ENCODE assay signal across 8 cellular contexts in genomic region chr18:23133860-23134779, GRCh38. TPM values are rescaled to one million over a fixed set of nuclear protein-coding genes. Genes with fewer than 3 reads are reported as not detected.
DNase-seq lines count a peak whose midpoint lies in the region; ATAC-seq, FAIRE-seq and TF ChIP-seq lines count a peak whose summit lies in the region.

No MANE protein-coding gene starts in this region.

- no peak for FAIRE-seq in bronchial epithelial cell (lab: Jason Lieb, UNC)

- TF ChIP-seq RAD21 in IMR-90 (IDR thresholded peaks at IDR 0.05; ENCODE audit: low read length): no peak

- H3K4me1 ChIP-seq in CD4-positive, alpha-beta memory T cell (ENCODE audit: insufficient read depth, low read length): peaks cover 19% of the 10 kb centered on the region
- peaks cover 12% of the 10 kb centered on the region for H3K4me1 ChIP-seq in IMR-90 (ENCODE audit: control insufficient read depth, insufficient read depth, low read length)
- peaks cover 18% of the 10 kb centered on the region for H3K4me1 ChIP-seq in mucosa of descending colon (ENCODE audit: low read depth)
- peaks cover 0 to 4% of the 10 kb centered on the region in 2 donors for H3K4me1 ChIP-seq in uterus

- POLR2A ChIA-PET in CD4-positive, alpha-beta memory T cell (lab: Charles Lee; ENCODE audit: partially characterized antibody): interaction anchor here (1.0 kb wide), 1 partner anchor 63 kb away, joined by 5 read pairs; no protein-coding TSS in a partner anchor
- POLR2A ChIA-PET in IMR-90 (lab: Charles Lee; ENCODE audit: unreplicated experiment): interaction anchor here (0.5 kb wide), 1 partner anchor 14 kb away, joined by 3 read pairs; no protein-coding TSS in a partner anchor

- peak overlapping the region; percentile 38; the same call in 1 of the 2 replicates for H4K5ac ChIP-seq in IMR-90 (ENCODE audit: low read depth, low read length)

- H3K36me3 ChIP-seq in CD4-positive, alpha-beta memory T cell (ENCODE audit: insufficient read depth, low read length): no peaks in the 10 kb centered on the region
- peaks cover 3% of the 10 kb centered on the region; the same call in 1 of the 2 replicates for H3K36me3 ChIP-seq in IMR-90 (ENCODE audit: control insufficient read depth, insufficient read depth, low read length)
- no peaks in the 10 kb centered on the region for H3K36me3 ChIP-seq in bronchial epithelial cell (ENCODE audit: control insufficient read depth, insufficient read depth, low read length)
- H3K36me3 ChIP-seq in mucosa of descending colon (ENCODE audit: low read depth): no peaks in the 10 kb centered on the region
- H3K36me3 ChIP-seq in uterus: no peaks in the 10 kb centered on the region

- peak overlapping the region; percentile 50 for H4K91ac ChIP-seq in IMR-90 (ENCODE audit: insufficient read depth, low read depth, low read length)

- intact Hi-C loops in CD4-positive, alpha-beta memory T cell (cut with micrococcal nuclease): loop anchor here (5.0 kb wide), 4 partner anchors 62 to 678 kb away; partner anchors contain the start of gene RMC1
- intact Hi-C loops in IMR-90 (cut with micrococcal nuclease) (loop anchor here (1.0 to 5.0 kb wide), 2 partner anchors 102 to 321 kb away; no protein-coding TSS in a partner anchor), mucosa of descending colon (cut with DNase I, micrococcal nuclease) (loop anchor here in 1 of 2 donors (10.0 kb wide), 1 partner anchor 241 kb away; no protein-coding TSS in a partner anchor), uterus (cut with DNase I; ENCODE audit: low total_unique reads) (loop anchor here (10.0 kb wide), 2 partner anchors 101 to 241 kb away; no protein-coding TSS in a partner anchor)

- TF ChIP-seq CTCF in IMR-90 (conservative IDR thresholded peaks at IDR 0.05; ENCODE audit: low read depth, low read length) (no peak), bronchial epithelial cell (IDR thresholded peaks at IDR 0.05; ENCODE audit: insufficient read depth, low read length, severe bottlenecking) (no peak), mucosa of descending colon (IDR thresholded peaks at IDR 0.05) (no peak), uterus (IDR thresholded peaks at IDR 0.05) (no peak)

- H3K4me2 ChIP-seq in IMR-90 (ENCODE audit: low read depth, low read length): peak overlapping the region; percentile 81

- H3K27ac ChIP-seq in CD4-positive, alpha-beta memory T cell (ENCODE audit: low read depth, low read length): no peak overlapping the region
- H3K27ac ChIP-seq in IMR-90 (ENCODE audit: insufficient read depth, low read length) (no peak overlapping the region), uterus (peak overlapping the region; percentile 88 to 94)

- peaks cover 9 to 18% (median 14%) of the 10 kb centered on the region in 4 donors for H3K4me1 Mint-ChIP-seq in CD4-positive, alpha-beta memory T cell

- H2AK9ac ChIP-seq in IMR-90 (replicated peaks; ENCODE audit: low read depth, low read length, poor library complexity): peak overlapping the region; percentile 38

- H3K18ac ChIP-seq in IMR-90 (ENCODE audit: low read depth, low read length): peak overlapping the region; percentile 27; the same call in 1 of the 2 replicates

- peaks cover 25 to 35% of the 10 kb centered on the region in 2 donors for H3K27me3 Mint-ChIP-seq in CD4-positive, alpha-beta memory T cell

- peaks cover 19% of the 10 kb centered on the region for H3K27me3 ChIP-seq in CD4-positive, alpha-beta memory T cell (ENCODE audit: insufficient read depth, low read length)
- no peaks in the 10 kb centered on the region for H3K27me3 ChIP-seq in IMR-90 (ENCODE audit: control insufficient read depth, insufficient read depth, low read length)
- H3K27me3 ChIP-seq in bronchial epithelial cell (ENCODE audit: control insufficient read depth, insufficient read depth, low read length): peaks cover 16% of the 10 kb centered on the region
- no peaks in the 10 kb centered on the region for H3K27me3 ChIP-seq in uterus

- H3K9ac ChIP-seq in IMR-90 (ENCODE audit: low read depth, low read length): peak overlapping the region; percentile 80; the same call in 1 of the 2 replicates

- no TSS peak for BruUV-seq in IMR-90 (replicated peaks; lab: Mats Ljungman, UMichigan)

- no peak overlapping the region for H3K56ac ChIP-seq in IMR-90 (ENCODE audit: extremely low read depth, insufficient read depth, low read length)

- ATAC-seq in GM19324 (IDR thresholded peaks at IDR 0.05; ENCODE audit: low FRiP score, unreplicated experiment) (peak; percentile 25), IMR-90 (ENCODE audit: low read depth) (no peak), mucosa of descending colon (peak; percentile 67), HG03039 (IDR thresholded peaks at IDR 0.05; ENCODE audit: unreplicated experiment) (no peak)

- H3K9me1 ChIP-seq in IMR-90 (ENCODE audit: insufficient read depth, low read length): peaks cover 13% of the 10 kb centered on the region

- peak overlapping the region in 1 of 7 donors; percentile 63 for H3K27ac Mint-ChIP-seq in CD4-positive, alpha-beta memory T cell

- 47% methylated on average over 2 of the region's 18 CpGs; no CpG with 5 or more reads in 1 of the 2 experiments for WGBS in IMR-90 (ENCODE audit: extremely low coverage in 2 of 2, insufficient read length in 1 of 2), 2 experiments

- H3K79me1 ChIP-seq in IMR-90 (ENCODE audit: low read depth in 1 of 2, low read length in 2 of 2): peaks cover 17 to 34% of the 10 kb centered on the region in 2 experiments

- H2AFZ ChIP-seq in IMR-90 (replicated peaks; ENCODE audit: low read length, poor library complexity): peak overlapping the region; percentile 91

- H3K14ac ChIP-seq in IMR-90 (replicated peaks; ENCODE audit: low read depth, low read length): peak overlapping the region; percentile 88

- peak overlapping the region; percentile 27 for H2AK5ac ChIP-seq in IMR-90 (ENCODE audit: low read depth, low read length)

- no peaks in the 10 kb centered on the region for H3K9me3 ChIP-seq in CD4-positive, alpha-beta memory T cell (ENCODE audit: control insufficient read depth in 1 of 2, low read length in 2 of 2)
- H3K9me3 ChIP-seq in IMR-90 (ENCODE audit: control insufficient read depth, insufficient read depth, low read length) (no peaks in the 10 kb centered on the region), mucosa of descending colon (no peaks in the 10 kb centered on the region), uterus (no peaks in the 10 kb centered on the region)

- no peak overlapping the region for H3K4me3 ChIP-seq in CD4-positive, alpha-beta memory T cell (ENCODE audit: low read length in 2 of 2)
- H3K4me3 ChIP-seq in IMR-90 (ENCODE audit: insufficient read depth, low read depth, low read length) (peak overlapping the region; percentile 79; the same call in 1 of the 2 replicates), bronchial epithelial cell (ENCODE audit: low read depth, low read length) (no peak overlapping the region), mucosa of descending colon (no peak overlapping the region), uterus (peak overlapping the region; percentile 66 to 82)

- H3K9me3 Mint-ChIP-seq in CD4-positive, alpha-beta memory T cell: no peaks in the 10 kb centered on the region

- TF ChIP-seq POLR2A in IMR-90 (IDR thresholded peaks at IDR 0.05; ENCODE audit: low read depth, low read length): no peak
- TF ChIP-seq POLR2A in uterus (IDR thresholded peaks at IDR 0.05): no peak

- dilution Hi-C loops in IMR-90 (cut with HindIII; ENCODE audit: low sequenced_read_pairs, unreplicated experiment): no loop called here

- peak overlapping the region; percentile 82; the same call in 1 of the 2 replicates for H2BK120ac ChIP-seq in IMR-90 (ENCODE audit: low read depth, low read length)

- peak overlapping the region; percentile 93 for H3K23ac ChIP-seq in IMR-90 (ENCODE audit: low read depth, low read length)

- peaks cover 22% of the 10 kb centered on the region for H4K20me1 ChIP-seq in IMR-90 (ENCODE audit: insufficient read depth, low read length)

- H3K36me3 Mint-ChIP-seq in CD4-positive, alpha-beta memory T cell: no peaks in the 10 kb centered on the region

- peak overlapping the region; percentile 17; the same call in 1 of the 2 replicates for H2BK20ac ChIP-seq in IMR-90 (ENCODE audit: low read depth, low read length)

- H3K4me3 Mint-ChIP-seq in CD4-positive, alpha-beta memory T cell: peak overlapping the region; percentile 63 to 83 (median 77)

- H2BK15ac ChIP-seq in IMR-90 (ENCODE audit: low read depth, low read length): 0 out of 3 replicates have a peak overlapping the region, but pooled peaks have one; percentile 71

- CTCF ChIA-PET in CD4-positive, alpha-beta memory T cell (lab: Charles Lee; ENCODE audit: partially characterized antibody): interaction anchor here (0.6 to 5.5 kb wide), 7 partner anchors 99 to 277 kb away, joined by 3 to 43 read pairs (median 6); no protein-coding TSS in a partner anchor
- CTCF ChIA-PET in IMR-90 (lab: Yijun Ruan, JAX): no interaction called here

- peak overlapping the region; percentile 54 to 70; a peak in 3 of 4 replicates for H4K8ac ChIP-seq in IMR-90 (ENCODE audit: low read depth in 2 of 2, low read length in 2 of 2)

- in situ Hi-C loops in IMR-90 (cut with MboI; ENCODE audit: low sequenced_read_pairs): loop anchor here (5.0 to 10.0 kb wide), 2 partner anchors 241 to 278 kb away; no protein-coding TSS in a partner anchor

- peak in 2 of 5 donors; percentile 9 to 12 for DNase-seq in CD4-positive, alpha-beta memory T cell
- DNase-seq in IMR-90: no peak
- peak; percentile 97 for DNase-seq in RPMI8226
- peak; percentile 25 for DNase-seq in bronchial epithelial cell (ENCODE audit: low read depth)
- peak; percentile 60 to 75 (median 71) for DNase-seq in mucosa of descending colon
- no peak for DNase-seq in uterus

- H2BK5ac ChIP-seq in IMR-90 (ENCODE audit: low read depth, low read length, poor library complexity, severe bottlenecking): no peak overlapping the region

- peak overlapping the region; percentile 78 for H3K4ac ChIP-seq in IMR-90 (ENCODE audit: low read depth, low read length)

TF ChIP-seq in IMR-90, 13 proteins besides CTCF, POLR2A, EP300 and RAD21 (continues in another document):
- TF ChIP-seq MAZ (IDR thresholded peaks at IDR 0.05; ENCODE audit: borderline replicate concordance, low read depth, low read length) (no peak), MXI1 (IDR thresholded peaks at IDR 0.05; ENCODE audit: borderline replicate concordance, low read depth, low read length) (no peak), RFX5 (IDR thresholded peaks at IDR 0.05; ENCODE audit: low read depth, low read length) (no peak), FOS (IDR thresholded peaks at IDR 0.05; ENCODE audit: low read depth, low read length) (no peak), RCOR1 (IDR thresholded peaks at IDR 0.05; ENCODE audit: insufficient replicate concordance, low read length) (no peak)

RNA-seq across cellular contexts. Expression of gene CABLES1, which starts 1.2 kb away (rescaled TPM):
- under 1 TPM in 1 of 2 experiments, not detected in 1; 0.15 TPM for total RNA-seq in CD4-positive, alpha-beta memory T cell
- polyA plus RNA-seq in CD4-positive, alpha-beta memory T cell: not detected
- total RNA-seq in IMR-90 (2012; rRNA removed): 4.7 and 5.7 TPM in 2 replicates
- polyA plus RNA-seq in IMR-90 (2012; rRNA removed): 4.4 and 4.7 TPM in 2 replicates
- polyA plus RNA-seq in IMR-90 (2012; cell fraction: cytosol; rRNA removed): 2.2 and 5.2 TPM in 2 replicates
- 3.2 and 7.3 TPM in 2 replicates for polyA plus RNA-seq in IMR-90 (2012; cell fraction: nucleus; rRNA removed; ENCODE audit: low replicate concordance)
- 0.13 and 0.26 TPM in 2 replicates for total RNA-seq in bronchial epithelial cell
- total RNA-seq in mucosa of descending colon: 10 to 100 TPM in 2 of 3 donors, 1 to 10 TPM in 1; 8.1 to 13.0 (median 11.6) TPM
- 10 to 100 TPM in 1 of 4 donors, 1 to 10 TPM in 3; 8.5 to 12.6 (median 9.2) TPM for total RNA-seq in uterus

Comparison
In these comparisons a context has a peak if more than half of its experiments do, and no peak if none do; other contexts are left out.
1. DNase-seq: peak in RPMI8226 (single experiment), bronchial epithelial cell (single experiment) and mucosa of descending colon (3 of 3); none in IMR-90 (single experiment) and uterus (0 of 2).
2. H3K27ac ChIP-seq: peak in uterus (2 of 2); none in CD4-positive, alpha-beta memory T cell (single experiment) and IMR-90 (single experiment).
3. H3K4me3 ChIP-seq: peak in IMR-90 (single experiment) and uterus (2 of 2); none in CD4-positive, alpha-beta memory T cell (0 of 2), bronchial epithelial cell (single experiment) and mucosa of descending colon (single experiment).
4. ATAC-seq: peak in GM19324 (single experiment) and mucosa of descending colon (single experiment); none in IMR-90 (single experiment) and HG03039 (single experiment).